11 cellular contexts compared by ENCODE assay signal in the genomic region with DNA sequence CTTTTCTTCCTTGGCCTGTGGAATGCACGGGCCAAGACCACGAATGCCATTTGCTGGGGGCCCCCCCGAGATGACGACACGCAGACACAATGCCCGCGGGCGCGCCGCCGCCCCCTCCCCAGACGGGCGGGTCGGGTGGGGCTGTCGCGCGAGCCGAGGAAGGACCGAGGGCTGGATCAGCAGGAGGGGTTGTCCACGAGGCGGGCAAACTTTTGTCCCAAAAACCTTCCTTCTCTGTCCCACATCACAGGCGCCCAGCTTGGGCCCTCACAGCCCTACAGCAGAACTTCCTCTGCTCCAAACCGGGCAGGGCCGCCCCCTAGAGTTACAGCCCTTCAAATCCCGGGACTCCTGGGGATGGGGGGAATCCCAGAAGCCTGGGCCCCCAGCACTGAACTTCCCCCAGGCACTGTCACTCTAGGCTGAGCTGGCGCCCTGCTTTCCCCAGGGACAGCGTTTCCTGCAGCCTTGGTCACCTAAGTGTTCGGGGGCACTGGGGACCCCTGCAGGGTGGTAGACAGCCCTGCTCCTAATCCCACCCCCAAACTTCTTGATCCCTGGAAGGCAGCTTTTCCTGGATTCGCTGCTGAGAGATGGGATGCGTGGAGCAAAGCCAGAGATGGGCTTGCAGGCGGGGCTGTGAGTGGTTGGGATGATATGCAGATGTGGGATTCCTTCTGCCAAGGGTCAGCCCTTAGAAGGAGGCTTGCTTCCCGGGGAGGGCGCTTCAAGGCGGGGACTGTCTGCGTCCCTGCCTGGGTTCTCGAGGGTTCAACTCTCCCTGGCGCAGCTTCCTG. TPM values are rescaled to one million over a fixed set of nuclear protein-coding genes. Genes with fewer than 3 reads are reported as not detected.
DNase-seq lines count a peak whose midpoint lies in the region; TF ChIP-seq lines count a peak whose summit lies in the region.
"Had no signal": no experiment of that assay in that cellular context is flagged by ENCODE, and none has a peak within 500 bp of the region (broad histone marks: within the 10 kb centered on the region; RNA-seq: fewer than 3 reads in every experiment).

No MANE protein-coding gene starts in this region.

- H3K9me3 ChIP-seq in Peyer's patch (peaks cover 0 to 4% (median 0%) of the 10 kb centered on the region in 4 donors), neural progenitor cell (ENCODE audit: low read depth) (no peaks in the 10 kb centered on the region)

- H3K27me3 ChIP-seq in Peyer's patch (no peaks in the 10 kb centered on the region), neural progenitor cell (peaks cover 23% of the 10 kb centered on the region)

- peak overlapping the region; percentile 82 for H3K4me2 ChIP-seq in neural progenitor cell

- no peak overlapping the region for H2AFZ ChIP-seq in neural progenitor cell (replicated peaks)

- H3K9ac ChIP-seq in neural progenitor cell = no peak overlapping the region

- peaks cover 0 to 23% (median 0%) of the 10 kb centered on the region in 4 donors for H3K4me1 ChIP-seq in Peyer's patch
- H3K4me1 ChIP-seq in neural progenitor cell = peaks cover 22% of the 10 kb centered on the region

- no peak for TF ChIP-seq CTCF in Peyer's patch (IDR thresholded peaks at IDR 0.05)
- TF ChIP-seq CTCF in neural progenitor cell (IDR thresholded peaks at IDR 0.05) = peak; percentile 30

- peaks cover 46% of the 10 kb centered on the region for H4K20me1 ChIP-seq in neural progenitor cell (ENCODE audit: low read depth)

- H3K36me3 ChIP-seq in Peyer's patch (no peaks in the 10 kb centered on the region), neural progenitor cell (no peaks in the 10 kb centered on the region)

- TF ChIP-seq POLR2A in Peyer's patch (IDR thresholded peaks at IDR 0.05) = no peak

- peak; percentile 91 for DNase-seq in AG08396 (ENCODE audit: low spot score)
- peak in 1 of 3 donors; percentile 63 for DNase-seq in Peyer's patch
- peak; percentile 72 for DNase-seq in fibroblast of the conjunctiva (ENCODE audit: low read depth)
- peak; percentile 73 for DNase-seq in neural progenitor cell (ENCODE audit: low spot score)
- DNase-seq in NCI-H187 (lab: John Stamatoyannopoulos, UW) = no peak
- no peak for DNase-seq in NCI-H510A treated with DMSO at 0.1 percent for 48 hours (lab: John Stamatoyannopoulos, UW)
- no peak for DNase-seq in stimulated activated naive CD4-positive, alpha-beta T cell (lab: John Stamatoyannopoulos, UW)
- no peak for DNase-seq in activated CD4-positive, CD25-positive, alpha-beta regulatory T cell (lab: John Stamatoyannopoulos, UW)
- DNase-seq: activated naive CD8-positive, alpha-beta T cell treated with anti-CD3 and anti-CD28 coated beads, Interleukin-2, amount 10 ng/mL, durations not matched to agents 7 days and 5 days; NCI-H1436 treated with DMSO at 0.1 percent for 48 hours; stimulated activated CD8-positive, alpha-beta memory T cell treated with anti-CD3 and anti-CD28 coated beads, Interleukin-4, amount 100 ng/mL, for 48 hours had no signal

- peaks cover 16% of the 10 kb centered on the region for H3F3A ChIP-seq in neural progenitor cell (ENCODE audit: low read depth)

- peak overlapping the region; percentile 63 for H3K27ac Mint-ChIP-seq in neural progenitor cell
- H3K27ac Mint-ChIP-seq: activated naive CD8-positive, alpha-beta T cell treated with anti-CD3 and anti-CD28 coated beads, Interleukin-2, amount 10 ng/mL, durations not matched to agents 7 days and 5 days had no signal

- no peaks in the 10 kb centered on the region for H3K36me3 Mint-ChIP-seq in neural progenitor cell
- H3K36me3 Mint-ChIP-seq: activated naive CD8-positive, alpha-beta T cell treated with anti-CD3 and anti-CD28 coated beads, Interleukin-2, amount 10 ng/mL, durations not matched to agents 7 days and 5 days had no signal

- H3K9me3 Mint-ChIP-seq in neural progenitor cell = no peaks in the 10 kb centered on the region
- H3K9me3 Mint-ChIP-seq: activated naive CD8-positive, alpha-beta T cell treated with anti-CD3 and anti-CD28 coated beads, Interleukin-2, amount 10 ng/mL, durations not matched to agents 7 days and 5 days had no signal

- peaks cover 21% of the 10 kb centered on the region for H3K27me3 Mint-ChIP-seq in neural progenitor cell (ENCODE audit: insufficient read depth, low read depth)

- H3K27ac ChIP-seq in Peyer's patch (peak overlapping the region; percentile 73 to 98 (median 82)), neural progenitor cell (no peak overlapping the region)

- peak overlapping the region; percentile 85 for H3K4me3 Mint-ChIP-seq in neural progenitor cell
- H3K4me3 Mint-ChIP-seq: activated naive CD8-positive, alpha-beta T cell treated with anti-CD3 and anti-CD28 coated beads, Interleukin-2, amount 10 ng/mL, durations not matched to agents 7 days and 5 days had no signal

- no peaks in the 10 kb centered on the region for H3K79me2 ChIP-seq in neural progenitor cell (ENCODE audit: low read depth)

- peaks cover 33% of the 10 kb centered on the region for H3K4me1 Mint-ChIP-seq in neural progenitor cell
- H3K4me1 Mint-ChIP-seq: activated naive CD8-positive, alpha-beta T cell treated with anti-CD3 and anti-CD28 coated beads, Interleukin-2, amount 10 ng/mL, durations not matched to agents 7 days and 5 days had no signal

- H3K4me3 ChIP-seq in Peyer's patch = peak overlapping the region; percentile 39 to 65 (median 50)
- peak overlapping the region; percentile 73 for H3K4me3 ChIP-seq in neural progenitor cell

RNA-seq across cellular contexts. Expression of gene COL5A1, which starts 1.0 kb away (rescaled TPM):
- total RNA-seq in Peyer's patch (10 to 100 TPM in 2 of 4 donors, 1 to 10 TPM in 2; 4.9 to 97.4 (median 11.9) TPM), neural progenitor cell (ENCODE audit: low replicate concordance) (6.1 and 14.2 TPM in 2 replicates)

Comparison
In these comparisons a context has a peak if more than half of its experiments do, and no peak if none do; other contexts are left out.
1. DNase-seq: peak in AG08396 (single experiment), fibroblast of the conjunctiva (single experiment) and neural progenitor cell (single experiment); none in NCI-H187 (0 of 2), NCI-H510A treated with DMSO at 0.1 percent for 48 hours (single experiment), stimulated activated naive CD4-positive, alpha-beta T cell (0 of 6) and activated CD4-positive, CD25-positive, alpha-beta regulatory T cell (0 of 4).